11 cellular contexts compared by ENCODE assay signal in genomic region chr12:28222959-28223662, GRCh38. TPM values are rescaled to one million over a fixed set of nuclear protein-coding genes. Genes with fewer than 3 reads are reported as not detected.
A peak's percentile ranks its signal among the peaks of the same experiment; 100 is the strongest.
DNase-seq lines count a peak whose midpoint lies in the region; ATAC-seq, FAIRE-seq and TF ChIP-seq lines count a peak whose summit lies in the region.
"Had no signal": no experiment of that assay in that cellular context is flagged by ENCODE, and none has a peak within 500 bp of the region (broad histone marks: within the 10 kb centered on the region; RNA-seq: fewer than 3 reads in every experiment).

No MANE protein-coding gene starts in this region.

- H3K27me3 ChIP-seq in hepatocyte = no peaks in the 10 kb centered on the region

- no peak for TF ChIP-seq CTCF in hepatocyte (IDR thresholded peaks at IDR 0.05; ENCODE audit: poor library complexity)

- no peaks in the 10 kb centered on the region for H3K36me3 ChIP-seq in hepatocyte (replicated peaks; ENCODE audit: insufficient read depth, low read depth)
- H3K36me3 ChIP-seq: left ventricle myocardium inferior had no signal

- peaks cover 34% of the 10 kb centered on the region for H3K79me2 ChIP-seq in hepatocyte

- no peaks in the 10 kb centered on the region for H3K4me1 ChIP-seq in hepatocyte (ENCODE audit: insufficient read depth)

- FAIRE-seq in frontal cortex (lab: Jason Lieb, UNC) = no peak
- FAIRE-seq: TTC549 had no signal

- H4K20me1 ChIP-seq in hepatocyte (ENCODE audit: insufficient read depth, poor library complexity, severe bottlenecking) = no peaks in the 10 kb centered on the region

- H2AFZ ChIP-seq in hepatocyte = no peak overlapping the region

- no peaks in the 10 kb centered on the region for H3K9me2 ChIP-seq in hepatocyte (replicated peaks; ENCODE audit: insufficient read depth)

- peaks cover 2% of the 10 kb centered on the region for H3K9me3 ChIP-seq in hepatocyte (ENCODE audit: low read depth)

- no peak overlapping the region for H3K4me2 ChIP-seq in hepatocyte

- DNase-seq in hepatocyte (ENCODE audit: low spot score) = peak; percentile 19
- DNase-seq in NCI-H1694 (lab: John Stamatoyannopoulos, UW) = no peak
- no peak for DNase-seq in OCI-M1 (lab: John Stamatoyannopoulos, UW)
- no peak for DNase-seq in NCI-H2107 (lab: John Stamatoyannopoulos, UW)
- no peak for DNase-seq in frontal cortex (ENCODE audit: low spot score in 2 of 2)
- DNase-seq: left ventricle myocardium inferior, NCI-H2171 treated with DMSO at 0.1 percent for 48 hours had no signal

- WGBS in hepatocyte (ENCODE audit: low lambda C conversion rate, missing lambda C conversion rate) = 60% methylated on average over 3 of the region's 3 CpGs

- H3K27ac ChIP-seq in hepatocyte = no peak overlapping the region
- H3K27ac ChIP-seq: left ventricle myocardium inferior had no signal

- no peak overlapping the region for H3K4me3 ChIP-seq in hepatocyte
- H3K4me3 ChIP-seq: left ventricle myocardium inferior had no signal

- peak; percentile 92 for ATAC-seq in GM18873 (IDR thresholded peaks at IDR 0.05; ENCODE audit: low FRiP score, unreplicated experiment)
- peak; percentile 94 for ATAC-seq in GM21723 (IDR thresholded peaks at IDR 0.05; ENCODE audit: unreplicated experiment)
- ATAC-seq in HG03469 (IDR thresholded peaks at IDR 0.05; ENCODE audit: unreplicated experiment) = peak; percentile 93

RNA-seq across cellular contexts. Expression of gene CCDC91, which starts 32.9 kb away (rescaled TPM):
- total RNA-seq in hepatocyte (14.2 and 22.2 TPM in 2 replicates), frontal cortex (115 TPM)
- 13.5 and 15.1 TPM in 2 replicates for polyA plus RNA-seq in hepatocyte
